Comparison of ENCODE assay signal across 16 cellular contexts in genomic region chr1:65036614-65037180, GRCh38.
A peak's percentile ranks its signal among the peaks of the same experiment; 100 is the strongest.
DNase-seq lines count a peak whose midpoint lies in the region; ATAC-seq and TF ChIP-seq lines count a peak whose summit lies in the region.
"Had no signal": no experiment of that assay in that cellular context is flagged by ENCODE, and none has a peak within 500 bp of the region (broad histone marks: within the 10 kb centered on the region; RNA-seq: fewer than 3 reads in every experiment).

No MANE protein-coding gene starts in this region.

- H3K27ac ChIP-seq in A673 (ENCODE audit: low read depth, low read length, poor library complexity, severe bottlenecking) (peak overlapping the region; percentile 11), HCT116 (ENCODE audit: low read depth, low read length) (no peak overlapping the region), mammary epithelial cell (ENCODE audit: insufficient read depth, low read depth, low read length) (no peak overlapping the region), trophoblast cell (ENCODE audit: low read depth, low read length) (no peak overlapping the region)

- H3K9ac ChIP-seq in HCT116 (ENCODE audit: low read length) (no peak overlapping the region), mammary epithelial cell (ENCODE audit: insufficient read depth, low read length) (no peak overlapping the region), trophoblast cell (ENCODE audit: low read length) (no peak overlapping the region)

- H3K79me2 ChIP-seq in HCT116 (ENCODE audit: insufficient read depth, low read length) = no peaks in the 10 kb centered on the region
- no peaks in the 10 kb centered on the region for H3K79me2 ChIP-seq in mammary epithelial cell (ENCODE audit: insufficient read depth, low read length)
- H3K79me2 ChIP-seq in trophoblast cell (ENCODE audit: control insufficient read depth, insufficient read depth, low read length, poor library complexity) = no peaks in the 10 kb centered on the region

- H2BK12ac ChIP-seq in trophoblast cell (ENCODE audit: low read length) = no peak overlapping the region

- 52% methylated on average over 2 of the region's 2 CpGs for WGBS in mammary epithelial cell (ENCODE audit: low coverage, missing lambda C conversion rate)
- no CpG with 5 or more reads among the region's 2 CpGs for WGBS in trophoblast cell (ENCODE audit: extremely low coverage, insufficient coverage, insufficient read length)

- RAD21 ChIA-PET in HCT116 (lab: Charles Lee; ENCODE audit: low non-redundant PET in 1 of 2, low total read pairs in 2 of 2, uncharacterized antibody in 2 of 2, unreplicated experiment in 2 of 2) = no interaction called here

- TF ChIP-seq CTCF in A673 (conservative IDR thresholded peaks at IDR 0.05; ENCODE audit: low read depth, low read length) (no peak), HCT116 (IDR thresholded peaks at IDR 0.05 in 2 of 3, conservative IDR thresholded peaks at IDR 0.05 in 1 of 3; ENCODE audit: borderline replicate concordance in 1 of 3, insufficient read depth in 1 of 3, low read depth in 2 of 3, low read length in 2 of 3) (no peak), mammary epithelial cell (conservative IDR thresholded peaks at IDR 0.05 in 1 of 2, IDR thresholded peaks at IDR 0.05 in 1 of 2; ENCODE audit: extremely low read depth in 1 of 2, insufficient read depth in 1 of 2, low read depth in 1 of 2, low read length in 2 of 2) (no peak)

- CTCF ChIA-PET in A673 (lab: Charles Lee) (interaction anchor here (0.6 kb wide), 1 partner anchor 134 kb away, joined by 4 read pairs; no protein-coding TSS in a partner anchor), HCT116 (lab: Charles Lee) (no interaction called here), mammary epithelial cell (lab: Charles Lee; ENCODE audit: low non-redundant PET) (no interaction called here)

- POLR2A ChIA-PET in A673 (lab: Charles Lee; ENCODE audit: low non-redundant PET) (no interaction called here), HCT116 (lab: Charles Lee) (no interaction called here)

- H2AFZ ChIP-seq in HCT116 (ENCODE audit: low read depth, low read length, poor library complexity, severe bottlenecking) = no peak overlapping the region
- no peak overlapping the region for H2AFZ ChIP-seq in mammary epithelial cell (ENCODE audit: low read depth, low read length)
- H2AFZ ChIP-seq in trophoblast cell (ENCODE audit: insufficient read depth, low read length, poor library complexity) = no peak overlapping the region

- BruUV-seq in A673 (replicated peaks; lab: Mats Ljungman, UMichigan) (no TSS peak), HCT116 (replicated peaks; lab: Mats Ljungman, UMichigan) (no TSS peak), mammary epithelial cell (replicated peaks; lab: Mats Ljungman, UMichigan) (no TSS peak)

- no peak for TF ChIP-seq POLR2A in HCT116 (IDR thresholded peaks at IDR 0.05; ENCODE audit: borderline replicate concordance, extremely low read depth, insufficient read depth, insufficient read length)

- no peak overlapping the region for H2AK5ac ChIP-seq in trophoblast cell (ENCODE audit: low read length)

- H3K4me2 ChIP-seq in HCT116 (ENCODE audit: low read length) = peak overlapping the region; percentile 3; the same call in 1 of the 2 replicates
- no peak overlapping the region for H3K4me2 ChIP-seq in mammary epithelial cell (ENCODE audit: insufficient read depth, low read depth, low read length)
- H3K4me2 ChIP-seq in trophoblast cell (ENCODE audit: low read length) = no peak overlapping the region

- H3K4me3 ChIP-seq in A673 (ENCODE audit: low read depth, low read length, poor library complexity, severe bottlenecking) (no peak overlapping the region), HCT116 (replicated peaks in 1 of 2; ENCODE audit: low read depth in 1 of 2, low read length in 2 of 2) (no peak overlapping the region), mammary epithelial cell (replicated peaks in 1 of 3; ENCODE audit: insufficient read depth in 1 of 3, low read depth in 2 of 3, low read length in 3 of 3) (no peak overlapping the region), trophoblast cell (ENCODE audit: low read depth, low read length) (no peak overlapping the region)

- H3K4me1 ChIP-seq in A673 (ENCODE audit: insufficient read depth, low read length, poor library complexity, severe bottlenecking) (peaks cover 18% of the 10 kb centered on the region), HCT116 (ENCODE audit: control insufficient read depth in 1 of 2, insufficient read depth in 2 of 2, low read length in 2 of 2) (peaks cover 4 to 8% of the 10 kb centered on the region in 2 experiments; a peak in 1 of 4 replicates), mammary epithelial cell (ENCODE audit: insufficient read depth, low read length) (no peaks in the 10 kb centered on the region), trophoblast cell (ENCODE audit: control insufficient read depth in 1 of 2, insufficient read depth in 2 of 2, low read length in 2 of 2) (no peaks in the 10 kb centered on the region)

- H4K12ac ChIP-seq in trophoblast cell (ENCODE audit: low read depth, low read length) = no peak overlapping the region

- H3K9me3 ChIP-seq in A673 (ENCODE audit: low read depth, low read length, poor library complexity, severe bottlenecking) = no peaks in the 10 kb centered on the region
- no peaks in the 10 kb centered on the region for H3K9me3 ChIP-seq in HCT116 (ENCODE audit: control insufficient read depth in 1 of 2, insufficient read depth in 1 of 2, low read depth in 1 of 2, low read length in 2 of 2)
- no peaks in the 10 kb centered on the region for H3K9me3 ChIP-seq in mammary epithelial cell (replicated peaks; ENCODE audit: insufficient read depth, low read length)
- no peaks in the 10 kb centered on the region for H3K9me3 ChIP-seq in trophoblast cell (ENCODE audit: insufficient read depth, low read depth, low read length)

- dilution Hi-C loops in mammary epithelial cell (cut with HindIII; ENCODE audit: low sequenced_read_pairs) = no loop called here

- no peak; the same call in 1 of the 2 replicates for ATAC-seq in HCT116

- H3K9me2 ChIP-seq in HCT116 (ENCODE audit: insufficient read depth) = no peaks in the 10 kb centered on the region

- TF ChIP-seq RAD21 in HCT116 (IDR thresholded peaks at IDR 0.05; ENCODE audit: low read depth) = no peak

- intact Hi-C loops in A673 (cut with micrococcal nuclease; ENCODE audit: unreplicated experiment) = no loop called here
- intact Hi-C loops in HCT116 (cut with micrococcal nuclease) = no loop called here
- intact Hi-C loops in mammary epithelial cell (cut with micrococcal nuclease) = loop anchor here (2.0 kb wide), 1 partner anchor 62 kb away; no protein-coding TSS in a partner anchor

- H3K4ac ChIP-seq in trophoblast cell (ENCODE audit: low read depth, low read length) = no peak overlapping the region

- H4K91ac ChIP-seq in trophoblast cell (ENCODE audit: low read depth, low read length) = no peak overlapping the region

- no peak overlapping the region for H4K8ac ChIP-seq in trophoblast cell (ENCODE audit: low read depth, low read length)

- H4K20me1 ChIP-seq in HCT116 (ENCODE audit: insufficient read depth) (no peaks in the 10 kb centered on the region), mammary epithelial cell (ENCODE audit: insufficient read depth, low read length) (no peaks in the 10 kb centered on the region)

- H3K36me3 ChIP-seq in A673 (ENCODE audit: insufficient read depth, low read length, poor library complexity, severe bottlenecking) (no peaks in the 10 kb centered on the region), HCT116 (ENCODE audit: control insufficient read depth in 1 of 2, insufficient read depth in 2 of 2, low read length in 2 of 2) (no peaks in the 10 kb centered on the region), mammary epithelial cell (ENCODE audit: insufficient read depth, low read length) (no peaks in the 10 kb centered on the region), trophoblast cell (ENCODE audit: control insufficient read depth in 1 of 2, insufficient read depth in 2 of 2, low read length in 2 of 2) (no peaks in the 10 kb centered on the region)

- no peak overlapping the region for H2BK120ac ChIP-seq in trophoblast cell (ENCODE audit: insufficient read depth, low read length, poor library complexity)

- no peak overlapping the region for H2BK5ac ChIP-seq in trophoblast cell (ENCODE audit: low read depth, low read length, poor library complexity)

- no peaks in the 10 kb centered on the region for H3K27me3 ChIP-seq in A673 (replicated peaks; ENCODE audit: insufficient read depth, low read depth, low read length, poor library complexity)
- no peaks in the 10 kb centered on the region for H3K27me3 ChIP-seq in HCT116 (ENCODE audit: insufficient read depth, low read length)
- H3K27me3 ChIP-seq in mammary epithelial cell (ENCODE audit: insufficient read depth, low read length) = no peaks in the 10 kb centered on the region
- H3K27me3 ChIP-seq in trophoblast cell (ENCODE audit: insufficient read depth, low read length) = no peaks in the 10 kb centered on the region

- H3K23ac ChIP-seq in trophoblast cell (ENCODE audit: low read length) = no peak overlapping the region

- H3K14ac ChIP-seq in trophoblast cell (ENCODE audit: low read length) = no peak overlapping the region

- H3K79me1 ChIP-seq in trophoblast cell (ENCODE audit: low read length) = no peaks in the 10 kb centered on the region

- H3K18ac ChIP-seq in trophoblast cell (ENCODE audit: low read length) = no peak overlapping the region

- in situ Hi-C loops in mammary epithelial cell (cut with MboI; ENCODE audit: low sequenced_read_pairs in 2 of 2) = no loop called here

- no peak for DNase-seq in A673 (ENCODE audit: low spot score)
- no peak for DNase-seq in HCT116 (ENCODE audit: low read depth, low spot score)
- DNase-seq in mammary epithelial cell = peak; percentile 22
- peak; percentile 39 to 57 for DNase-seq in trophoblast cell
- DNase-seq in NCI-H2029 treated with DMSO at 0.1 percent for 48 hours (lab: John Stamatoyannopoulos, UW) = no peak
- no peak for DNase-seq in MV-4-11 (lab: John Stamatoyannopoulos, UW)
- DNase-seq in AG08396 (ENCODE audit: low spot score) = no peak
- DNase-seq: C1 segment of cervical spinal cord; CD8-positive, alpha-beta memory T cell; DMS79; H9; NCI-H1105 treated with DMSO at 0.1 percent for 48 hours; NCI-H187; NCI-H345; NCI-H524 treated with DMSO at 0.1 percent for 48 hours; RPMI8226 had no signal

TF ChIP-seq in HCT116, 20 proteins besides CTCF, POLR2A, EP300 and RAD21 (continues in another document):
- no peak for TF ChIP-seq EZH2phosphoT487 (IDR thresholded peaks at IDR 0.05; ENCODE audit: borderline replicate concordance)
- TF ChIP-seq ZFX (IDR thresholded peaks at IDR 0.05) = no peak
- no peak for TF ChIP-seq YY1 (IDR thresholded peaks at IDR 0.05; ENCODE audit: extremely low read depth, insufficient replicate concordance, low read depth, low read length)
- TF ChIP-seq, protein P1, sequence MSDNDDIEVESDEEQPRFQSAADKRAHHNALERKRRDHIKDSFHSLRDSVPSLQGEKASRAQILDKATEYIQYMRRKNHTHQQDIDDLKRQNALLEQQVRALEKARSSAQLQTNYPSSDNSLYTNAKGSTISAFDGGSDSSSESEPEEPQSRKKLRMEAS (IDR thresholded peaks at IDR 0.05) = no peak
- TF ChIP-seq SRF (IDR thresholded peaks at IDR 0.05; ENCODE audit: low read depth) = no peak
- no peak for TF ChIP-seq FOSL1 (IDR thresholded peaks at IDR 0.05; ENCODE audit: low read depth)
- TF ChIP-seq JUND (IDR thresholded peaks at IDR 0.05) = no peak
- TF ChIP-seq SIN3A (IDR thresholded peaks at IDR 0.05; ENCODE audit: low read depth) = no peak
- TF ChIP-seq EGR1 (IDR thresholded peaks at IDR 0.05; ENCODE audit: low read depth) = no peak

Comparison
In these comparisons a context has a peak if more than half of its experiments do, and no peak if none do; other contexts are left out.
1. DNase-seq: peak in mammary epithelial cell (single experiment) and trophoblast cell (2 of 2); none in A673 (single experiment), HCT116 (single experiment), NCI-H2029 treated with DMSO at 0.1 percent for 48 hours (single experiment), MV-4-11 (single experiment) and AG08396 (single experiment).